In the genomic region with DNA sequence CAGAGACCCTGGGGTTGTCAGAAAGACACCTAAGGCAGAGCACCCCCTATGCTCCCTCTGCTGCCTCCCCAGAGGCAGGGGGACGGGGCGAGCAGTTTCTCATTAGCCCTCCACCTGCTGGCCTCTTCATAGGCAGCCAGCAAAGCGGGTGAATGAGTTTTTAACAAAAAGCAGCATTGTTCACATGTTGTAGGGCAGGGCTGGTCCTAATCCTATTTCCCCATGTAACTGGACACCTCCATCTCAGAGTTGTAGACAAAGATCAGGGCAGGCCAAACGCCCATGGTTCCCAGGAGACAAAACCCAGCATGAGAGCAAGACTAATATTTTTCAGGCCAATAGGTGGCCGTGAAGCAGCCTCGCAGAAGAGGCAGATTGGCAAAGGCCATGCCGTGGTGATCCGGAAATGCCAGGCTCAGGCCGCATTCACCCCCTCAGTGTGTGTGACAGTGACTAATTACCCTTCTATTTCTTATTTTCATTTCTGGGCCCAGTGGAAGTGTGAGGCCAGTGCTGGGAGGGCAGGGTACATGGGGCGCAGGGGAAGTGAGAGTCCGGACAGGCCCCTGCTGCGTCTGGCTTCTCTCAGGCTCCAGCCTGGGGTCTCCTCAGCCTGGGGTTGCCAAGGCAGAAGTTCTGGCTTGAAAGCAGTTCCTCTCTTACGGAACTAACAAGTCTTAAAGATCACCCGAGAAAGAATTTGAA, we compare ENCODE assay signal across 8 cellular contexts.
A peak's percentile ranks its signal among the peaks of the same experiment; 100 is the strongest.
DNase-seq lines count a peak whose midpoint lies in the region; ATAC-seq and TF ChIP-seq lines count a peak whose summit lies in the region.

No MANE protein-coding gene starts in this region.

- DNase-seq in Calu3 (peak; percentile 74), SK-MEL-5 (ENCODE audit: low read depth, low spot score) (peak; percentile 52), fibroblast of mammary gland (ENCODE audit: low read depth) (peak; percentile 78), nephron progenitor cell (peak; percentile 30), DMS53 (lab: John Stamatoyannopoulos, UW) (no peak), posterior vena cava (ENCODE audit: low spot score) (no peak)

- H3K4me1 Mint-ChIP-seq in Calu3 (ENCODE audit: low read depth, unreplicated experiment) (peaks cover 9% of the 10 kb centered on the region), nephron progenitor cell (peaks cover 64% of the 10 kb centered on the region)

- H3K4me3 Mint-ChIP-seq in Calu3 (ENCODE audit: low read depth, unreplicated experiment) (peak overlapping the region; percentile 44), nephron progenitor cell (peak overlapping the region; percentile 42)

- ATAC-seq in GM19467 (IDR thresholded peaks at IDR 0.05; ENCODE audit: unreplicated experiment) (peak; percentile 56), HG03558 (IDR thresholded peaks at IDR 0.05; ENCODE audit: extremely low read depth, unreplicated experiment) (peak; percentile 50)

- BruUV-seq in Calu3 (replicated peaks; lab: Mats Ljungman, UMichigan): no TSS peak

- H3K36me3 Mint-ChIP-seq in Calu3 (ENCODE audit: insufficient read depth, unreplicated experiment) (no peaks in the 10 kb centered on the region), nephron progenitor cell (ENCODE audit: low read depth) (peaks cover 95% of the 10 kb centered on the region)

- H3K27ac Mint-ChIP-seq in Calu3 (ENCODE audit: unreplicated experiment) (peak overlapping the region; percentile 77), nephron progenitor cell (peak overlapping the region; percentile 81)

- intact Hi-C loops in Calu3 (cut with micrococcal nuclease; ENCODE audit: unreplicated experiment) (no loop called here), posterior vena cava (cut with DNase I) (no loop called here)

- H3K9me3 Mint-ChIP-seq in Calu3 (ENCODE audit: low read depth, unreplicated experiment) (no peaks in the 10 kb centered on the region), nephron progenitor cell (no peaks in the 10 kb centered on the region)

- H3K27me3 Mint-ChIP-seq in Calu3 (ENCODE audit: unreplicated experiment): no peaks in the 10 kb centered on the region
- H3K27me3 Mint-ChIP-seq in nephron progenitor cell (ENCODE audit: low read depth, poor library complexity): no peaks in the 10 kb centered on the region

- CTCF ChIA-PET in Calu3 (lab: Charles Lee): interaction anchor here (0.6 to 1.7 kb wide), 4 partner anchors 11 to 465 kb away, joined by 4 to 7 read pairs (median 4); no protein-coding TSS in a partner anchor

- H3K4me3 ChIP-seq in fibroblast of mammary gland (ENCODE audit: control insufficient read depth, low read depth, low read length): no peak overlapping the region

- in situ Hi-C loops in SK-MEL-5 (cut with HindIII; ENCODE audit: low pct_unique_long_range_greater_than_20kb, low sequenced_read_pairs): no loop called here

- peak; percentile 22 for TF ChIP-seq CTCF in Calu3 (IDR thresholded peaks at IDR 0.05; ENCODE audit: unreplicated experiment)
- TF ChIP-seq CTCF in fibroblast of mammary gland (conservative IDR thresholded peaks at IDR 0.05; ENCODE audit: control insufficient read depth, insufficient read depth, low read depth, low read length): peak; percentile 17
- TF ChIP-seq CTCF in nephron progenitor cell (IDR thresholded peaks at IDR 0.05): no peak

Comparison
In these comparisons a context has a peak if more than half of its experiments do, and no peak if none do; other contexts are left out.
1. DNase-seq: peak in Calu3 (single experiment), SK-MEL-5 (single experiment), fibroblast of mammary gland (single experiment) and nephron progenitor cell (single experiment); none in DMS53 (single experiment) and posterior vena cava (single experiment).